In genomic region chr19:17865364-17866311, GRCh38 we compare ENCODE assay signal across 8 cellular contexts. TPM values are rescaled to one million over a fixed set of nuclear protein-coding genes. Genes with fewer than 3 reads are reported as not detected.
DNase-seq lines count a peak whose midpoint lies in the region; TF ChIP-seq lines count a peak whose summit lies in the region.

No MANE protein-coding gene starts in this region.

- H3K9me3 ChIP-seq in MG63 (no peaks in the 10 kb centered on the region), neural progenitor cell (ENCODE audit: low read depth) (no peaks in the 10 kb centered on the region), uterus (no peaks in the 10 kb centered on the region)

- no peaks in the 10 kb centered on the region for H3K27me3 Mint-ChIP-seq in activated naive CD4-positive, alpha-beta T cell treated with anti-CD3 and anti-CD28 coated beads, Interleukin-2, amount 50 U/mL, for 24 hours
- peaks cover 15% of the 10 kb centered on the region for H3K27me3 Mint-ChIP-seq in neural progenitor cell (ENCODE audit: insufficient read depth, low read depth)

- peaks cover 7% of the 10 kb centered on the region for H3K4me1 ChIP-seq in neural progenitor cell
- peaks cover 0 to 4% of the 10 kb centered on the region in 2 donors for H3K4me1 ChIP-seq in uterus

- peaks cover 22% of the 10 kb centered on the region for H3K79me2 ChIP-seq in neural progenitor cell (ENCODE audit: low read depth)

- no peak overlapping the region for H3K4me2 ChIP-seq in neural progenitor cell

- intact Hi-C loops in uterus (cut with DNase I; ENCODE audit: low total_unique reads): loop anchor here (10.0 kb wide), 1 partner anchor 129 kb away; no protein-coding TSS in a partner anchor

- TF ChIP-seq POLR2A in uterus (IDR thresholded peaks at IDR 0.05): no peak

- H2AFZ ChIP-seq in neural progenitor cell (replicated peaks): no peak overlapping the region

- H3K27ac Mint-ChIP-seq in activated naive CD4-positive, alpha-beta T cell treated with anti-CD3 and anti-CD28 coated beads, Interleukin-2, amount 50 U/mL, for 24 hours: peak overlapping the region; percentile 66
- no peak overlapping the region for H3K27ac Mint-ChIP-seq in neural progenitor cell

- H4K20me1 ChIP-seq in neural progenitor cell (ENCODE audit: low read depth): peaks cover 43% of the 10 kb centered on the region

- peaks cover under 1% of the 10 kb centered on the region; the same call in 1 of the 2 replicates for H3K27me3 ChIP-seq in MG63
- H3K27me3 ChIP-seq in neural progenitor cell: peaks cover 24% of the 10 kb centered on the region
- H3K27me3 ChIP-seq in uterus: peaks cover 0 to 2% of the 10 kb centered on the region in 2 donors

- TF ChIP-seq CTCF in neural progenitor cell (IDR thresholded peaks at IDR 0.05) (no peak), uterus (IDR thresholded peaks at IDR 0.05) (no peak)

- no peak overlapping the region for H3K4me3 Mint-ChIP-seq in activated naive CD4-positive, alpha-beta T cell treated with anti-CD3 and anti-CD28 coated beads, Interleukin-2, amount 50 U/mL, for 24 hours
- H3K4me3 Mint-ChIP-seq in neural progenitor cell: no peak overlapping the region

- H3K27ac ChIP-seq in neural progenitor cell (peak overlapping the region; percentile 13), uterus (no peak overlapping the region)

- H3K9me3 Mint-ChIP-seq in activated naive CD4-positive, alpha-beta T cell treated with anti-CD3 and anti-CD28 coated beads, Interleukin-2, amount 50 U/mL, for 24 hours: no peaks in the 10 kb centered on the region
- no peaks in the 10 kb centered on the region for H3K9me3 Mint-ChIP-seq in neural progenitor cell

- H3K36me3 ChIP-seq in MG63 (peaks cover 43% of the 10 kb centered on the region), neural progenitor cell (peaks cover 4% of the 10 kb centered on the region), uterus (no peaks in the 10 kb centered on the region)

- peaks cover 20% of the 10 kb centered on the region for H3K4me1 Mint-ChIP-seq in activated naive CD4-positive, alpha-beta T cell treated with anti-CD3 and anti-CD28 coated beads, Interleukin-2, amount 50 U/mL, for 24 hours
- H3K4me1 Mint-ChIP-seq in neural progenitor cell: peaks cover 11% of the 10 kb centered on the region

- DNase-seq in NCI-H2171 treated with DMSO at 0.1 percent for 48 hours (lab: John Stamatoyannopoulos, UW) (peak; percentile 23), NCI-H2171 (lab: John Stamatoyannopoulos, UW) (no peak), MG63 (peak; percentile 57), neural progenitor cell (ENCODE audit: low spot score) (no peak), cerebellar nuclear complex (lab: John Stamatoyannopoulos, UW) (no peak), uterus (no peak), SKM-1 treated with dmso at 0.1 percent for 144 hours (lab: John Stamatoyannopoulos, UW; ENCODE audit: unreplicated experiment) (no peak)

- H3K9ac ChIP-seq in neural progenitor cell: no peak overlapping the region

- peaks cover 19% of the 10 kb centered on the region for H3K36me3 Mint-ChIP-seq in activated naive CD4-positive, alpha-beta T cell treated with anti-CD3 and anti-CD28 coated beads, Interleukin-2, amount 50 U/mL, for 24 hours
- H3K36me3 Mint-ChIP-seq in neural progenitor cell: peaks cover 27% of the 10 kb centered on the region

- H3F3A ChIP-seq in neural progenitor cell (ENCODE audit: low read depth): peaks cover 58% of the 10 kb centered on the region

- H3K4me3 ChIP-seq in MG63 (no peak overlapping the region), neural progenitor cell (no peak overlapping the region), uterus (no peak overlapping the region)

RNA-seq across cellular contexts. Expression of gene RPL18A, which starts 5.9 kb away (rescaled TPM):
- 766 and 1,556 TPM in 2 replicates for total RNA-seq in MG63 (2014; rRNA removed; shearing (Covaris generic); ENCODE audit: low replicate concordance)
- total RNA-seq in neural progenitor cell (ENCODE audit: low replicate concordance) (975 and 1,520 TPM in 2 replicates), uterus (1,000 to 10,000 TPM in 3 of 4 donors, 100 to 1,000 TPM in 1; 649 to 2,637 (median 1,942) TPM)

RNA-seq across cellular contexts. Expression of gene SLC5A5, which starts 6.1 kb away (rescaled TPM):
- not detected in 2 replicates for total RNA-seq in MG63 (2014; rRNA removed; shearing (Covaris generic); ENCODE audit: low replicate concordance)
- total RNA-seq in neural progenitor cell (ENCODE audit: low replicate concordance) (0.37 and 0.51 TPM in 2 replicates), uterus (not detected)

RNA-seq across cellular contexts. Expression of gene JAK3, which starts 17.9 kb away (rescaled TPM):
- total RNA-seq in MG63 (2014; rRNA removed; shearing (Covaris generic); ENCODE audit: low replicate concordance): not detected in 2 replicates
- total RNA-seq in neural progenitor cell (ENCODE audit: low replicate concordance): 3.4 and 3.9 TPM in 2 replicates
- 1 to 10 TPM in 2 of 4 donors, under 1 TPM in 2; under 0.01 to 8.1 (median 2.7) TPM for total RNA-seq in uterus

RNA-seq across cellular contexts. Expression of gene INSL3, which starts 44.3 kb away (rescaled TPM):
- not detected in 2 replicates for total RNA-seq in MG63 (2014; rRNA removed; shearing (Covaris generic); ENCODE audit: low replicate concordance)
- total RNA-seq in neural progenitor cell (ENCODE audit: low replicate concordance) (0.37 TPM in 1 of 2 replicates, not detected in the other), uterus (not detected)

Comparison
In these comparisons a context has a peak if more than half of its experiments do, and no peak if none do; other contexts are left out.
1. DNase-seq: peak in NCI-H2171 treated with DMSO at 0.1 percent for 48 hours (single experiment) and MG63 (single experiment); none in NCI-H2171 (single experiment), neural progenitor cell (single experiment), cerebellar nuclear complex (0 of 2), uterus (0 of 2) and SKM-1 treated with dmso at 0.1 percent for 144 hours (single experiment).